Comparison of ENCODE assay signal across 15 cellular contexts in genomic region chr15:69881310-69881660, GRCh38.
DNase-seq lines count a peak whose midpoint lies in the region; ATAC-seq and TF ChIP-seq lines count a peak whose summit lies in the region.
"Had no signal": no experiment of that assay in that cellular context is flagged by ENCODE, and none has a peak within 500 bp of the region (broad histone marks: within the 10 kb centered on the region; RNA-seq: fewer than 3 reads in every experiment).

No MANE protein-coding gene starts in this region.

- H2AFZ ChIP-seq in SK-N-SH (ENCODE audit: low read depth), result no peak overlapping the region

- H3K36me3 ChIP-seq in SK-N-SH (replicated peaks in 1 of 2; ENCODE audit: control insufficient read depth in 1 of 2, insufficient read depth in 2 of 2, low read length in 1 of 2), result no peaks in the 10 kb centered on the region
- H3K36me3 ChIP-seq: BE2C, gastrocnemius medialis had no signal

- CTCF ChIA-PET in RWPE1 (lab: Yijun Ruan, JAX) (interaction anchor here (1.8 kb wide), 1 partner anchor 13 kb away, joined by 8 read pairs; no protein-coding TSS in a partner anchor), SK-N-SH (lab: Yijun Ruan, JAX) (interaction anchor here (1.6 kb wide), 1 partner anchor 11 kb away, joined by 3 read pairs; no protein-coding TSS in a partner anchor)

- no peak overlapping the region for H3K9ac ChIP-seq in SK-N-SH

- H3K9me2 ChIP-seq in SK-N-SH, result no peaks in the 10 kb centered on the region

- H3K4me2 ChIP-seq in SK-N-SH, result no peak overlapping the region

- peak; percentile 44 for ATAC-seq in GM18861 (IDR thresholded peaks at IDR 0.05; ENCODE audit: unreplicated experiment)
- ATAC-seq in HG03342 (IDR thresholded peaks at IDR 0.05; ENCODE audit: unreplicated experiment), result peak; percentile 31
- peak; percentile 78 for ATAC-seq in stimulated activated memory B cell treated with anti-CD40 and anti-IgM and Interleukin-4, amounts not matched to agents 10 μg/mL and 1 μg/mL and 100 μg/mL, for 72 hours
- ATAC-seq: activated naive CD4-positive, alpha-beta T cell treated with anti-CD3 and anti-CD28 coated beads, Interleukin-2, amount 50 U/mL, for 72 hours; left ventricle myocardium superior had no signal

- no peaks in the 10 kb centered on the region for H3K36me3 Mint-ChIP-seq in stimulated activated memory B cell treated with anti-CD40 and anti-IgM and Interleukin-4, amounts not matched to agents 10 μg/mL and 1 μg/mL and 100 μg/mL, for 72 hours

- no peaks in the 10 kb centered on the region for H3K9me3 Mint-ChIP-seq in stimulated activated memory B cell treated with anti-CD40 and anti-IgM and Interleukin-4, amounts not matched to agents 10 μg/mL and 1 μg/mL and 100 μg/mL, for 72 hours

- no peaks in the 10 kb centered on the region for H3K79me2 ChIP-seq in SK-N-SH (ENCODE audit: insufficient read depth)

- WGBS in SK-N-SH (ENCODE audit: low lambda C conversion rate), result 37% methylated on average over 3 of the region's 4 CpGs

- no peak for TF ChIP-seq EP300 in SK-N-SH (IDR thresholded peaks at IDR 0.05; ENCODE audit: borderline replicate concordance in 1 of 2, low read depth in 1 of 2, low read length in 1 of 2)

- H3K4me3 Mint-ChIP-seq in stimulated activated memory B cell treated with anti-CD40 and anti-IgM and Interleukin-4, amounts not matched to agents 10 μg/mL and 1 μg/mL and 100 μg/mL, for 72 hours, result peak overlapping the region; percentile 71
- H3K4me3 Mint-ChIP-seq: activated CD4-positive, alpha-beta T cell treated with anti-CD3 and anti-CD28 coated beads, Interleukin-2, amount 10 ng/mL, durations not matched to agents 7 days and 5 days had no signal

- H3K4me1 ChIP-seq in SK-N-SH (ENCODE audit: control insufficient read depth in 1 of 2, insufficient read depth in 2 of 2, low read depth in 1 of 2, low read length in 1 of 2), result peaks cover 0 to 18% of the 10 kb centered on the region in 2 experiments; a peak in 1 of 4 replicates
- H3K4me1 ChIP-seq: gastrocnemius medialis had no signal

- H3K27me3 ChIP-seq in SK-N-SH (ENCODE audit: insufficient read depth), result no peaks in the 10 kb centered on the region
- H3K27me3 ChIP-seq: BE2C, gastrocnemius medialis had no signal

- no peak overlapping the region for H3K4me3 ChIP-seq in SK-N-SH (ENCODE audit: low read depth in 2 of 2, low read length in 1 of 2)
- H3K4me3 ChIP-seq: gastrocnemius medialis had no signal

- no peaks in the 10 kb centered on the region for H3K27me3 Mint-ChIP-seq in stimulated activated memory B cell treated with anti-CD40 and anti-IgM and Interleukin-4, amounts not matched to agents 10 μg/mL and 1 μg/mL and 100 μg/mL, for 72 hours
- H3K27me3 Mint-ChIP-seq: activated CD4-positive, alpha-beta T cell treated with anti-CD3 and anti-CD28 coated beads, Interleukin-2, amount 10 ng/mL, durations not matched to agents 7 days and 5 days had no signal

- H3F3A ChIP-seq in SK-N-SH (replicated peaks; ENCODE audit: insufficient read depth), result no peaks in the 10 kb centered on the region

- no peak for TF ChIP-seq RAD21 in SK-N-SH (IDR thresholded peaks at IDR 0.05; ENCODE audit: low read length)

- TF ChIP-seq CTCF in RWPE1 (conservative IDR thresholded peaks at IDR 0.05; ENCODE audit: low read depth) (no peak), SK-N-SH (IDR thresholded peaks at IDR 0.05) (no peak)

- H3K27ac Mint-ChIP-seq in stimulated activated memory B cell treated with anti-CD40 and anti-IgM and Interleukin-4, amounts not matched to agents 10 μg/mL and 1 μg/mL and 100 μg/mL, for 72 hours, result peak overlapping the region; percentile 82
- H3K27ac Mint-ChIP-seq: activated CD4-positive, alpha-beta T cell treated with anti-CD3 and anti-CD28 coated beads, Interleukin-2, amount 10 ng/mL, durations not matched to agents 7 days and 5 days; activated naive CD4-positive, alpha-beta T cell treated with anti-CD3 and anti-CD28 coated beads, Interleukin-2, amount 50 U/mL, for 72 hours had no signal

- no peaks in the 10 kb centered on the region for H3K9me3 ChIP-seq in SK-N-SH
- H3K9me3 ChIP-seq: BE2C, gastrocnemius medialis had no signal

- peaks cover 28% of the 10 kb centered on the region for H3K4me1 Mint-ChIP-seq in stimulated activated memory B cell treated with anti-CD40 and anti-IgM and Interleukin-4, amounts not matched to agents 10 μg/mL and 1 μg/mL and 100 μg/mL, for 72 hours
- H3K4me1 Mint-ChIP-seq: activated CD4-positive, alpha-beta T cell treated with anti-CD3 and anti-CD28 coated beads, Interleukin-2, amount 10 ng/mL, durations not matched to agents 7 days and 5 days had no signal

- DNase-seq in RWPE1 (ENCODE audit: low spot score) (peak; percentile 74), NCI-H446 (lab: John Stamatoyannopoulos, UW) (no peak), SK-N-SH (no peak), NCI-H187 treated with DMSO at 0.1 percent for 48 hours (lab: John Stamatoyannopoulos, UW) (no peak)
- DNase-seq: activated CD4-positive, alpha-beta T cell treated with anti-CD3 and anti-CD28 coated beads, Interleukin-2, amount 10 ng/mL, durations not matched to agents 7 days and 5 days; cortex of kidney; left ventricle myocardium superior; NCI-H1417 treated with DMSO at 0.1 percent for 48 hours; NCI-H446 treated with DMSO at 0.1 percent for 48 hours had no signal

- POLR2A ChIA-PET in RWPE1 (lab: Yijun Ruan, JAX; ENCODE audit: low non-redundant PET), result no interaction called here
- POLR2A ChIA-PET in SK-N-SH (lab: Yijun Ruan, JAX), result no interaction called here

- H4K20me1 ChIP-seq in SK-N-SH (ENCODE audit: insufficient read depth), result no peaks in the 10 kb centered on the region

- H3K27ac ChIP-seq in RWPE1, result no peak overlapping the region
- H3K27ac ChIP-seq in SK-N-SH (ENCODE audit: low read depth in 2 of 2, low read length in 1 of 2), result no peak overlapping the region
- H3K27ac ChIP-seq: gastrocnemius medialis had no signal

TF ChIP-seq in SK-N-SH, 30 proteins besides CTCF, POLR2A, EP300 and RAD21:
- TF ChIP-seq RFX5 (IDR thresholded peaks at IDR 0.05; ENCODE audit: low read length) (no peak), MEF2A (IDR thresholded peaks at IDR 0.05; ENCODE audit: borderline replicate concordance, low read depth) (no peak), ELF1 (IDR thresholded peaks at IDR 0.05) (no peak), FOXJ3 (CRISPR knock-in tag; IDR thresholded peaks at IDR 0.05) (no peak), IRF3 (IDR thresholded peaks at IDR 0.05; ENCODE audit: low read depth, low read length) (no peak), RCOR1 (IDR thresholded peaks at IDR 0.05; ENCODE audit: low read length) (no peak), ZBTB33 (IDR thresholded peaks at IDR 0.05; ENCODE audit: borderline replicate concordance, low read depth) (no peak), MXI1 (IDR thresholded peaks at IDR 0.05; ENCODE audit: low read depth, low read length) (no peak), SMC3 (IDR thresholded peaks at IDR 0.05; ENCODE audit: low read depth, low read length) (no peak), MAX (IDR thresholded peaks at IDR 0.05; ENCODE audit: low read depth) (no peak)
